ENCODE assay signal across 22 cellular contexts in genomic region chr11:62421996-62422395, GRCh38. TPM values are rescaled to one million over a fixed set of nuclear protein-coding genes. Genes with fewer than 3 reads are reported as not detected.
DNase-seq lines count a peak whose midpoint lies in the region; ATAC-seq and TF ChIP-seq lines count a peak whose summit lies in the region.
"Had no signal": no experiment of that assay in that cellular context is flagged by ENCODE, and none has a peak within 500 bp of the region (broad histone marks: within the 10 kb centered on the region; RNA-seq: fewer than 3 reads in every experiment).

No MANE protein-coding gene starts in this region.

- H3K27ac ChIP-seq in IMR-90 (ENCODE audit: insufficient read depth, low read length), result no peak overlapping the region
- peak overlapping the region; percentile 57 for H3K27ac ChIP-seq in muscle layer of colon (ENCODE audit: low read depth, low read length)
- peak overlapping the region; percentile 28 to 61 (median 38) for H3K27ac ChIP-seq in transverse colon
- no peak overlapping the region for H3K27ac ChIP-seq in WERI-Rb-1
- H3K27ac ChIP-seq: SJSA1 had no signal

- no peak overlapping the region for H2AK9ac ChIP-seq in IMR-90 (replicated peaks; ENCODE audit: low read depth, low read length, poor library complexity)

- H3K4me3 Mint-ChIP-seq in dendritic cell treated with granulocyte-macrophage colony-stimulating factor and Interleukin-4, amounts not matched to agents 40 ng/mL and 50 ng/mL, for 4 days, result no peak overlapping the region
- H3K4me3 Mint-ChIP-seq: CD4-positive, alpha-beta memory T cell; HFFc6 had no signal

- no peak for TF ChIP-seq POLR2A in IMR-90 (IDR thresholded peaks at IDR 0.05; ENCODE audit: low read depth, low read length)
- no peak for TF ChIP-seq POLR2A in transverse colon (IDR thresholded peaks at IDR 0.05)

- H3K79me1 ChIP-seq in IMR-90 (ENCODE audit: low read depth in 1 of 2, low read length in 2 of 2), result peaks cover 0 to 8% of the 10 kb centered on the region in 2 experiments; a peak in 2 of 4 replicates

- no peaks in the 10 kb centered on the region for H3K27me3 ChIP-seq in IMR-90 (ENCODE audit: control insufficient read depth, insufficient read depth, low read length)
- no peaks in the 10 kb centered on the region for H3K27me3 ChIP-seq in muscle layer of colon (ENCODE audit: control insufficient read depth in 1 of 2, insufficient read depth in 2 of 2, low read length in 2 of 2)
- H3K27me3 ChIP-seq in transverse colon, result no peaks in the 10 kb centered on the region
- no peaks in the 10 kb centered on the region for H3K27me3 ChIP-seq in WERI-Rb-1 (ENCODE audit: insufficient read depth, low read depth, severe bottlenecking)
- H3K27me3 ChIP-seq: SJSA1 had no signal

- H3K4me2 ChIP-seq in IMR-90 (ENCODE audit: low read depth, low read length), result no peak overlapping the region

- in situ Hi-C loops in IMR-90 (cut with MboI; ENCODE audit: low sequenced_read_pairs), result loop anchor here (5.0 kb wide), 1 partner anchor 130 kb away; no protein-coding TSS in a partner anchor
- in situ Hi-C loops in transverse colon (cut with MboI; ENCODE audit: low pct_ligation_motif_present in 1 of 4, low pct_unique_long_range_greater_than_20kb in 1 of 4, low sequenced_read_pairs in 3 of 4), result loop anchor here (10.0 to 25.0 kb wide), 4 partner anchors 123 to 265 kb away; partner anchors contain the start of genes AHNAK (in 1 of the 4), LRRN4CL (in 1 of the 4) and UBXN1 (in 1 of the 4)

- no peak overlapping the region for H3K56ac ChIP-seq in IMR-90 (ENCODE audit: extremely low read depth, insufficient read depth, low read length)

- peaks cover 6% of the 10 kb centered on the region for H3K27me3 Mint-ChIP-seq in dendritic cell treated with granulocyte-macrophage colony-stimulating factor and Interleukin-4, amounts not matched to agents 40 ng/mL and 50 ng/mL, for 4 days
- H3K27me3 Mint-ChIP-seq: CD4-positive, alpha-beta memory T cell had no signal

- H3K23ac ChIP-seq in IMR-90 (ENCODE audit: low read depth, low read length), result no peak overlapping the region

- no peaks in the 10 kb centered on the region for H3K36me3 Mint-ChIP-seq in dendritic cell treated with granulocyte-macrophage colony-stimulating factor and Interleukin-4, amounts not matched to agents 40 ng/mL and 50 ng/mL, for 4 days (ENCODE audit: low read depth)
- H3K36me3 Mint-ChIP-seq: CD4-positive, alpha-beta memory T cell had no signal

- TF ChIP-seq EP300 in transverse colon (IDR thresholded peaks at IDR 0.05; ENCODE audit: low read depth), result no peak

- no peaks in the 10 kb centered on the region for H3K36me3 ChIP-seq in IMR-90 (ENCODE audit: control insufficient read depth, insufficient read depth, low read length)
- no peaks in the 10 kb centered on the region for H3K36me3 ChIP-seq in muscle layer of colon (ENCODE audit: insufficient read depth, low read length)
- no peaks in the 10 kb centered on the region for H3K36me3 ChIP-seq in transverse colon
- H3K36me3 ChIP-seq in WERI-Rb-1, result no peaks in the 10 kb centered on the region
- H3K36me3 ChIP-seq: SJSA1 had no signal

- no peak for TF ChIP-seq RAD21 in IMR-90 (IDR thresholded peaks at IDR 0.05; ENCODE audit: low read length)

- H2AFZ ChIP-seq in IMR-90 (replicated peaks; ENCODE audit: low read length, poor library complexity), result no peak overlapping the region

- H2BK120ac ChIP-seq in IMR-90 (ENCODE audit: low read depth, low read length), result no peak overlapping the region

- H3K9ac ChIP-seq in IMR-90 (ENCODE audit: low read depth, low read length) (no peak overlapping the region), muscle layer of colon (ENCODE audit: low read length) (no peak overlapping the region)

- H4K5ac ChIP-seq in IMR-90 (ENCODE audit: low read depth, low read length), result no peak overlapping the region

- H3K18ac ChIP-seq in IMR-90 (ENCODE audit: low read depth, low read length), result no peak overlapping the region

- POLR2A ChIA-PET in IMR-90 (lab: Charles Lee; ENCODE audit: unreplicated experiment), result no interaction called here

- H3K4me1 ChIP-seq in IMR-90 (ENCODE audit: control insufficient read depth, insufficient read depth, low read length) (peaks cover 13% of the 10 kb centered on the region), muscle layer of colon (ENCODE audit: insufficient read depth, low read length) (peaks cover 61% of the 10 kb centered on the region), transverse colon (peaks cover 14 to 56% (median 24%) of the 10 kb centered on the region in 4 donors)

- H3K4ac ChIP-seq in IMR-90 (ENCODE audit: low read depth, low read length), result no peak overlapping the region

- H3K27ac Mint-ChIP-seq in dendritic cell treated with granulocyte-macrophage colony-stimulating factor and Interleukin-4, amounts not matched to agents 40 ng/mL and 50 ng/mL, for 4 days, result peak overlapping the region; percentile 49
- H3K27ac Mint-ChIP-seq: HFFc6 had no signal

- H4K8ac ChIP-seq in IMR-90 (ENCODE audit: low read depth in 2 of 2, low read length in 2 of 2), result no peak overlapping the region

- H3K4me1 Mint-ChIP-seq in dendritic cell treated with granulocyte-macrophage colony-stimulating factor and Interleukin-4, amounts not matched to agents 40 ng/mL and 50 ng/mL, for 4 days (ENCODE audit: low read depth), result peaks cover 70% of the 10 kb centered on the region

- H3K14ac ChIP-seq in IMR-90 (replicated peaks; ENCODE audit: low read depth, low read length), result no peak overlapping the region

- BruUV-seq in IMR-90 (replicated peaks; lab: Mats Ljungman, UMichigan), result no TSS peak

- no peak for TF ChIP-seq CTCF in IMR-90 (conservative IDR thresholded peaks at IDR 0.05; ENCODE audit: low read depth, low read length)
- no peak for TF ChIP-seq CTCF in transverse colon (IDR thresholded peaks at IDR 0.05)
- TF ChIP-seq CTCF in WERI-Rb-1 (IDR thresholded peaks at IDR 0.05; ENCODE audit: low read depth, low read length), result no peak

- no peaks in the 10 kb centered on the region for H4K20me1 ChIP-seq in IMR-90 (ENCODE audit: insufficient read depth, low read length)

- no peaks in the 10 kb centered on the region for H3K9me3 Mint-ChIP-seq in dendritic cell treated with granulocyte-macrophage colony-stimulating factor and Interleukin-4, amounts not matched to agents 40 ng/mL and 50 ng/mL, for 4 days
- H3K9me3 Mint-ChIP-seq: CD4-positive, alpha-beta memory T cell; HFFc6 had no signal

- CTCF ChIA-PET in IMR-90 (lab: Yijun Ruan, JAX), result interaction anchor here (1.1 kb wide), 1 partner anchor 139 kb away, joined by 4 read pairs; no protein-coding TSS in a partner anchor

- intact Hi-C loops in IMR-90 (cut with micrococcal nuclease) (no loop called here), transverse colon (cut with DNase I; ENCODE audit: low total_unique reads) (no loop called here)
- intact Hi-C loops in dendritic cell treated with granulocyte-macrophage colony-stimulating factor and Interleukin-4, amounts not matched to agents 40 ng/mL and 50 ng/mL, for 4 days (cut with micrococcal nuclease), result loop anchor here (5.0 kb wide), 1 partner anchor 85 kb away; no protein-coding TSS in a partner anchor

- peak overlapping the region; percentile 7; the same call in 1 of the 2 replicates for H2AK5ac ChIP-seq in IMR-90 (ENCODE audit: low read depth, low read length)

- no peak for ATAC-seq in IMR-90 (ENCODE audit: low read depth)
- ATAC-seq in HG02981 (IDR thresholded peaks at IDR 0.05; ENCODE audit: unreplicated experiment), result no peak
- ATAC-seq: GM12878, Right ventricle myocardium inferior had no signal

- dilution Hi-C loops in IMR-90 (cut with HindIII; ENCODE audit: low sequenced_read_pairs, unreplicated experiment), result no loop called here

- 70% methylated on average over 2 of the region's 7 CpGs; no CpG with 5 or more reads in 1 of the 2 experiments for WGBS in IMR-90 (ENCODE audit: extremely low coverage in 2 of 2, insufficient read length in 1 of 2), 2 experiments
- whole genome bisulfite sequencing in transverse colon (ENCODE audit: low coverage in 1 of 2), 2 donors, result 48 to 80% methylated on average over 1 to 7 of the region's 7 CpGs

- H2BK20ac ChIP-seq in IMR-90 (ENCODE audit: low read depth, low read length), result no peak overlapping the region; the same call in 1 of the 2 replicates

- no peak overlapping the region for H2BK15ac ChIP-seq in IMR-90 (ENCODE audit: low read depth, low read length)

- H3K4me3 ChIP-seq in IMR-90 (ENCODE audit: insufficient read depth, low read depth, low read length) (no peak overlapping the region), muscle layer of colon (ENCODE audit: low read depth in 1 of 2, low read length in 2 of 2) (no peak overlapping the region), transverse colon (no peak overlapping the region), WERI-Rb-1 (ENCODE audit: low read depth, low read length) (no peak overlapping the region)
- H3K4me3 ChIP-seq: GM12878, SJSA1 had no signal

- H4K91ac ChIP-seq in IMR-90 (ENCODE audit: insufficient read depth, low read depth, low read length), result no peak overlapping the region

- no peaks in the 10 kb centered on the region; the same call in 1 of the 2 replicates for H3K9me1 ChIP-seq in IMR-90 (ENCODE audit: insufficient read depth, low read length)

- DNase-seq in IMR-90, result no peak
- DNase-seq in transverse colon, result no peak
- DNase-seq in WERI-Rb-1, result no peak
- no peak for DNase-seq in 8988T
- DNase-seq: CD4-positive, alpha-beta memory T cell; DND-41; H7; HFFc6; NCI-H1105 treated with DMSO at 0.1 percent for 48 hours; NCI-H2081; NCI-H2171 treated with DMSO at 0.1 percent for 48 hours; NCI-H446; NCI-H526; OCI-M1 had no signal

- H2BK5ac ChIP-seq in IMR-90 (ENCODE audit: low read depth, low read length, poor library complexity, severe bottlenecking), result no peak overlapping the region

- H3K9me3 ChIP-seq in IMR-90 (ENCODE audit: control insufficient read depth, insufficient read depth, low read length) (no peaks in the 10 kb centered on the region), muscle layer of colon (ENCODE audit: low read length) (no peaks in the 10 kb centered on the region), transverse colon (no peaks in the 10 kb centered on the region), WERI-Rb-1 (ENCODE audit: severe bottlenecking) (no peaks in the 10 kb centered on the region)
- H3K9me3 ChIP-seq: SJSA1 had no signal

TF ChIP-seq in IMR-90, 13 proteins besides CTCF, POLR2A, EP300 and RAD21 (continues in another document):
- TF ChIP-seq BHLHE40 (IDR thresholded peaks at IDR 0.05; ENCODE audit: low read depth, low read length) (no peak), NFE2L2 (IDR thresholded peaks at IDR 0.05; ENCODE audit: low read depth, low read length) (no peak), RCOR1 (IDR thresholded peaks at IDR 0.05; ENCODE audit: insufficient replicate concordance, low read length) (no peak), SMC3 (IDR thresholded peaks at IDR 0.05; ENCODE audit: low read depth, low read length) (no peak)

RNA-seq across cellular contexts. Expression of gene SCGB1A1, which starts 3.2 kb away (rescaled TPM):
- not detected in 2 replicates for total RNA-seq in IMR-90 (2012; rRNA removed)
- polyA plus RNA-seq in IMR-90 (2012; rRNA removed), result not detected in 2 replicates
- polyA plus RNA-seq in IMR-90 (2012; cell fraction: cytosol; rRNA removed), result not detected in 2 replicates
- not detected in 2 replicates for polyA plus RNA-seq in IMR-90 (2012; cell fraction: nucleus; rRNA removed; ENCODE audit: low replicate concordance)
- total RNA-seq in transverse colon, result not detected
- total RNA-seq: A673; CD4-positive, alpha-beta memory T cell; GM12878; H7; HFFc6; Right ventricle myocardium inferior; SJSA1 had no signal
- polyA plus RNA-seq: BJ; CD4-positive, alpha-beta memory T cell; GM12878 had no signal

Comparison
In these comparisons a context has a peak if more than half of its experiments do, and no peak if none do; other contexts are left out.
1. H3K27ac ChIP-seq: peak in muscle layer of colon (single experiment) and transverse colon (4 of 4); none in IMR-90 (single experiment) and WERI-Rb-1 (single experiment).